11 cellular contexts compared by ENCODE assay signal in the genomic region with DNA sequence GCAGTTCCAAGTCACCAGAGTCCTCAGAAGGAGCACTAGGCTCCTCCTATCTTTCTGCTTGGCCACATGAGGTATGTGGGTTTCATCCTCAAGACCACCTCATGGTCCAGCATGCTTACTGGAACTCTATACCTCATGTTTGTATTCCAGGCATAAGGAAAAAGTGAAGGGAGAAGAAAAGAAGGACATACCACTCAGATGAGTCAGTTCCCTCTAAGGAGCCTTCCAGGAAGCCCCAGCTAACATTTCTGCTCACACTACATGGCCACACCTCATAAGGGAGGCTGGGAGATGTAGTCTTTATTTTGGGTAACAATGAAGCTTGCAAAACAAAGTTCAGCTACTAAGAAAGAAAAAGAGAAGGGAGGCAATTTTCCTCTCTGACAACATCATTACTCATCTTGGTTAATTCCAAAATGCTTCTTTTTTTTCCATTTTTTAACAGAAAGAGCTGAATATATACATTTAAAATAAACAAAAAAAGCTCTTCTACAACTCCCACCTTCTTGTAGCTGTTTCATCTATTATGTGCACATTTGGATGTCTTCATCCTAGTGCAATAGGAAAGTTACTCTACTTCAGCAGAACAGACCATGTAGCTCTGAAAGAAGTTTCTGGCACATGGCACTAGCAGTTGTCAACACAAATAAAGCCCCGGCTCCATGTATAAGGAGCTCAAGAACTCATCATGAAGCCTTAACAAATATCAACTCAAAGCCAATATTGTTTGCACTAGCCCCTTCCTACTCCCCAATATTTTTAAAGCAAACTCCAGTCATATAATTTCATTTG.
DNase-seq lines count a peak whose midpoint lies in the region; ATAC-seq and TF ChIP-seq lines count a peak whose summit lies in the region.
"Had no signal": no experiment of that assay in that cellular context is flagged by ENCODE, and none has a peak within 500 bp of the region (broad histone marks: within the 10 kb centered on the region; RNA-seq: fewer than 3 reads in every experiment).

No MANE protein-coding gene starts in this region.

- no peak for ATAC-seq in HG03378 (IDR thresholded peaks at IDR 0.05; ENCODE audit: unreplicated experiment)
- ATAC-seq in HG03139 (IDR thresholded peaks at IDR 0.05; ENCODE audit: unreplicated experiment), result no peak
- ATAC-seq: HepG2 had no signal

- H3K36me3 ChIP-seq in brain microvascular endothelial cell (replicated peaks) (no peaks in the 10 kb centered on the region), testis (ENCODE audit: low read depth, missing control alignments) (no peaks in the 10 kb centered on the region)
- H3K36me3 ChIP-seq: uterus had no signal

- TF ChIP-seq POLR2A in testis (IDR thresholded peaks at IDR 0.05), result no peak

- H3K27me3 ChIP-seq in brain microvascular endothelial cell (replicated peaks) (no peaks in the 10 kb centered on the region), testis (no peaks in the 10 kb centered on the region)
- H3K27me3 ChIP-seq: uterus had no signal

- no peak overlapping the region for H3K27ac ChIP-seq in brain microvascular endothelial cell
- H3K27ac ChIP-seq in testis, result no peak overlapping the region
- H3K27ac ChIP-seq: uterus had no signal

- no peaks in the 10 kb centered on the region for H3K9me3 ChIP-seq in testis
- H3K9me3 ChIP-seq: uterus had no signal

- 84 to 95% methylated on average over 1 of the region's 1 CpG for WGBS in testis, 2 donors

- no peaks in the 10 kb centered on the region for H3K4me1 ChIP-seq in testis
- H3K4me1 ChIP-seq: uterus had no signal

- intact Hi-C loops in testis (cut with DNase I; ENCODE audit: low total_unique reads), result no loop called here

- H3K4me3 ChIP-seq in AG09309 (ENCODE audit: control insufficient read depth, low read depth, low read length), result no peak overlapping the region
- no peak overlapping the region for H3K4me3 ChIP-seq in brain microvascular endothelial cell (ENCODE audit: low read depth, low read length)
- H3K4me3 ChIP-seq in testis, result no peak overlapping the region
- H3K4me3 ChIP-seq: uterus had no signal

- in situ Hi-C loops in brain microvascular endothelial cell (cut with HindIII; ENCODE audit: low pct_ligation_motif_present, low sequenced_read_pairs), result no loop called here

- TF ChIP-seq CTCF in AG09309 (IDR thresholded peaks at IDR 0.05; ENCODE audit: control insufficient read depth, insufficient read depth, low read depth, low read length, missing control alignments) (no peak), brain microvascular endothelial cell (IDR thresholded peaks at IDR 0.05; ENCODE audit: low read depth, low read length, missing control alignments) (no peak), testis (IDR thresholded peaks at IDR 0.05) (no peak)

- peak; percentile 88 for DNase-seq in AG09309 (ENCODE audit: low read depth)
- DNase-seq in LHCN-M2 (ENCODE audit: low read depth), result peak; percentile 97
- DNase-seq in brain microvascular endothelial cell, result peak; percentile 85
- DNase-seq in kidney tubule cell (ENCODE audit: low spot score), result peak; percentile 90
- DNase-seq in activated CD4-positive, alpha-beta T cell treated with anti-CD3 and anti-CD28 coated beads, Interleukin-2, amount 50 U/mL, for 1 hour, result no peak
- DNase-seq in testis, result no peak
- DNase-seq: activated naive CD4-positive, alpha-beta T cell treated with anti-CD3 and anti-CD28 coated beads, Interleukin-2, amount 10 ng/mL, durations not matched to agents 7 days and 5 days; uterus had no signal

Comparison
In these comparisons a context has a peak if more than half of its experiments do, and no peak if none do; other contexts are left out.
1. DNase-seq: peak in AG09309 (single experiment), LHCN-M2 (single experiment), brain microvascular endothelial cell (single experiment) and kidney tubule cell (single experiment); none in activated CD4-positive, alpha-beta T cell treated with anti-CD3 and anti-CD28 coated beads, Interleukin-2, amount 50 U/mL, for 1 hour (single experiment) and testis (single experiment).